Comparison of ENCODE assay signal across 11 cellular contexts in the genomic region with DNA sequence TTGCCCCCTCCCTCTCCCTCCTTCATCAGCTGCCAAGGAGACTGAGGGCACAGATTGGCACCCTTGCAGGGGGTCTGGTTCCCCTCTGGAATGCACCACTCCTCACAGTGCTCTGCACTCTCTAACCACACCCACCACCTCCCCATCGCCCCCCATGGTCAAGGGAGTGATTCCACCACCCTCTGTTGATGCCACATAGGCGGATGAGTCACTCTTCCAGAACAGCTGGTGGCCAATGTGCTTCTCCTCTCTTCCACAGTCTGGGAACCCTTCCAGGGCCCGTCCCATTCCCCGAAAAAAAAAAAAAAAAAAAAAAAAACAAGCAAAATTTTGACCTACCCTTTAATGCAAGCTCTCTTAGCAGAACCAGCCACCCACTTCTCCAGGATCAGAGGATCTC.
DNase-seq lines count a peak whose midpoint lies in the region; ATAC-seq and TF ChIP-seq lines count a peak whose summit lies in the region.
"Had no signal": no experiment of that assay in that cellular context is flagged by ENCODE, and none has a peak within 500 bp of the region (broad histone marks: within the 10 kb centered on the region; RNA-seq: fewer than 3 reads in every experiment).

No MANE protein-coding gene starts in this region.

- H3K27me3 ChIP-seq in right atrium auricular region (no peaks in the 10 kb centered on the region), SJCRH30 (no peaks in the 10 kb centered on the region)
- H3K27me3 ChIP-seq: spleen had no signal

- DNase-seq in Right ventricle myocardium superior = peak; percentile 69
- DNase-seq in right atrium auricular region (ENCODE audit: low spot score) = no peak
- peak; percentile 77 to 78 for DNase-seq in SJCRH30
- peak; percentile 79 for DNase-seq in fibroblast of the conjunctiva (ENCODE audit: low read depth)
- DNase-seq in stromal cell of bone marrow (ENCODE audit: low read depth) = peak; percentile 86
- DNase-seq in activated CD8-positive, alpha-beta memory T cell treated with anti-CD3 and anti-CD28 coated beads, Interleukin-2, amount 10 ng/mL, durations not matched to agents 7 days and 5 days = no peak
- DNase-seq: NCI-H69, spleen had no signal

- no peak for ATAC-seq in Right ventricle myocardium superior (ENCODE audit: poor library complexity)
- ATAC-seq in activated CD8-positive, alpha-beta memory T cell treated with anti-CD3 and anti-CD28 coated beads, Interleukin-2, amount 10 ng/mL, durations not matched to agents 7 days and 5 days = no peak
- ATAC-seq in GM21423 (IDR thresholded peaks at IDR 0.05; ENCODE audit: unreplicated experiment) = no peak
- no peak for ATAC-seq in GM18502 (IDR thresholded peaks at IDR 0.05; ENCODE audit: poor library complexity, unreplicated experiment)
- ATAC-seq: stimulated activated effector memory CD8-positive, alpha-beta T cell treated with anti-CD3 and anti-CD28 coated beads, Interleukin-12 subunit alpha, Interleukin-12 subunit beta, amount 100 ng/mL, for 72 hours had no signal

- H3K4me1 ChIP-seq in right atrium auricular region = peaks cover 0 to 19% of the 10 kb centered on the region in 2 donors
- peaks cover 17% of the 10 kb centered on the region for H3K4me1 ChIP-seq in SJCRH30

- no peak for TF ChIP-seq CTCF in right atrium auricular region (IDR thresholded peaks at IDR 0.05)

- peaks cover 2% of the 10 kb centered on the region for H3K36me3 Mint-ChIP-seq in activated CD8-positive, alpha-beta memory T cell treated with anti-CD3 and anti-CD28 coated beads, Interleukin-2, amount 10 ng/mL, durations not matched to agents 7 days and 5 days
- H3K36me3 Mint-ChIP-seq: stimulated activated effector memory CD8-positive, alpha-beta T cell treated with anti-CD3 and anti-CD28 coated beads, Interleukin-12 subunit alpha, Interleukin-12 subunit beta, amount 100 ng/mL, for 72 hours had no signal

- H3K4me3 Mint-ChIP-seq in activated CD8-positive, alpha-beta memory T cell treated with anti-CD3 and anti-CD28 coated beads, Interleukin-2, amount 10 ng/mL, durations not matched to agents 7 days and 5 days = no peak overlapping the region
- H3K4me3 Mint-ChIP-seq: stimulated activated effector memory CD8-positive, alpha-beta T cell treated with anti-CD3 and anti-CD28 coated beads, Interleukin-12 subunit alpha, Interleukin-12 subunit beta, amount 100 ng/mL, for 72 hours had no signal

- H3K9me3 ChIP-seq in right atrium auricular region = no peaks in the 10 kb centered on the region
- 0 out of 2 replicates have a peak, but pooled peaks cover 4% of the 10 kb centered on the region for H3K9me3 ChIP-seq in SJCRH30 (replicated peaks)

- H3K36me3 ChIP-seq in right atrium auricular region = no peaks in the 10 kb centered on the region
- H3K36me3 ChIP-seq in SJCRH30 = no peaks in the 10 kb centered on the region
- H3K36me3 ChIP-seq: spleen had no signal

- H3K27ac ChIP-seq in right atrium auricular region (no peak overlapping the region), SJCRH30 (no peak overlapping the region)

- intact Hi-C loops in Right ventricle myocardium superior (cut with DNase I) = loop anchor here (5.0 kb wide), 2 partner anchors 140 to 350 kb away; no protein-coding TSS in a partner anchor

- H3K4me3 ChIP-seq in right atrium auricular region (no peak overlapping the region), SJCRH30 (no peak overlapping the region)
- H3K4me3 ChIP-seq: spleen had no signal

- CTCF ChIA-PET in activated CD8-positive, alpha-beta memory T cell treated with anti-CD3 and anti-CD28 coated beads, Interleukin-2, amount 10 ng/mL, durations not matched to agents 7 days and 5 days (lab: Charles Lee) = interaction anchor here (1.0 to 4.9 kb wide), 4 partner anchors 13 to 354 kb away, joined by 3 to 64 read pairs (median 4); no protein-coding TSS in a partner anchor

- H3K27ac Mint-ChIP-seq in activated CD8-positive, alpha-beta memory T cell treated with anti-CD3 and anti-CD28 coated beads, Interleukin-2, amount 10 ng/mL, durations not matched to agents 7 days and 5 days = no peak overlapping the region
- H3K27ac Mint-ChIP-seq: stimulated activated effector memory CD8-positive, alpha-beta T cell treated with anti-CD3 and anti-CD28 coated beads, Interleukin-12 subunit alpha, Interleukin-12 subunit beta, amount 100 ng/mL, for 72 hours had no signal

- H3K4me1 Mint-ChIP-seq in activated CD8-positive, alpha-beta memory T cell treated with anti-CD3 and anti-CD28 coated beads, Interleukin-2, amount 10 ng/mL, durations not matched to agents 7 days and 5 days = peaks cover 29% of the 10 kb centered on the region

- no peaks in the 10 kb centered on the region for H3K9me3 Mint-ChIP-seq in activated CD8-positive, alpha-beta memory T cell treated with anti-CD3 and anti-CD28 coated beads, Interleukin-2, amount 10 ng/mL, durations not matched to agents 7 days and 5 days (ENCODE audit: low read depth)
- H3K9me3 Mint-ChIP-seq: stimulated activated effector memory CD8-positive, alpha-beta T cell treated with anti-CD3 and anti-CD28 coated beads, Interleukin-12 subunit alpha, Interleukin-12 subunit beta, amount 100 ng/mL, for 72 hours had no signal

- H3K27me3 Mint-ChIP-seq in activated CD8-positive, alpha-beta memory T cell treated with anti-CD3 and anti-CD28 coated beads, Interleukin-2, amount 10 ng/mL, durations not matched to agents 7 days and 5 days = peaks cover 7% of the 10 kb centered on the region

Comparison
In these comparisons a context has a peak if more than half of its experiments do, and no peak if none do; other contexts are left out.
1. DNase-seq: peak in Right ventricle myocardium superior (single experiment), SJCRH30 (2 of 2), fibroblast of the conjunctiva (single experiment) and stromal cell of bone marrow (single experiment); none in right atrium auricular region (single experiment) and activated CD8-positive, alpha-beta memory T cell treated with anti-CD3 and anti-CD28 coated beads, Interleukin-2, amount 10 ng/mL, durations not matched to agents 7 days and 5 days (single experiment).